In the genomic region with DNA sequence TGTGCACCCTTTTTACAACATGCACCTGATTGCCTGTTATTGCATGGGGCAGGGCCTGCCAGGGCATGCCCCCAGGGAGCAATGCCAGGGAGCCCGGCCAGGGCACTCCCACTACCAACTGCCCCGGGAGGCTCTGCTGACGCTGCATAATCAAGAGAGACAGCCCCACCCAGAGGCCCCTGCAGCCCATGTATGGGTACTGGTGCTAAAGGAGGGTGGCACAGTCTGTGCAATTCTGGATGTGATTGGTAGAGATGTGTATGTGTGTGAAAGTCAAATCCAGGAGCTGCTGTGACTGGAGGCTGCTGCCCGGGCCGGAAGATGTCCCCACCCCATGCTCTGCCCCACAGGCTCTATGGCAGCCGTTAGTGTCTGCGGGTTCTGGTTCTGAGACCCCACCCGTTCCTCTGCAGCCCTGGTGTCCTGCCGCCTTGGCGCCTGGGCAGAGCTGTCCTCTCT, we compare ENCODE assay signal across 12 cellular contexts. TPM values are rescaled to one million over a fixed set of nuclear protein-coding genes. Genes with fewer than 3 reads are reported as not detected.
A peak's percentile ranks its signal among the peaks of the same experiment; 100 is the strongest.
DNase-seq lines count a peak whose midpoint lies in the region; ATAC-seq and TF ChIP-seq lines count a peak whose summit lies in the region.
"Had no signal": no experiment of that assay in that cellular context is flagged by ENCODE, and none has a peak within 500 bp of the region (broad histone marks: within the 10 kb centered on the region; RNA-seq: fewer than 3 reads in every experiment).

No MANE protein-coding gene starts in this region.

- H3K9ac ChIP-seq in colonic mucosa (ENCODE audit: low read depth in 2 of 2, low read length in 2 of 2) = peak overlapping the region in 1 of 2 donors; percentile 58
- H3K9ac ChIP-seq in parathyroid adenoma = no peak overlapping the region

- no peaks in the 10 kb centered on the region for H3K79me2 ChIP-seq in GM23338 (replicated peaks; ENCODE audit: insufficient read depth)
- no peaks in the 10 kb centered on the region for H3K79me2 ChIP-seq in parathyroid adenoma

- no peaks in the 10 kb centered on the region for H3K9me3 Mint-ChIP-seq in GM23338
- H3K9me3 Mint-ChIP-seq: stimulated activated memory B cell treated with anti-CD40 and anti-IgM and Interleukin-4, amounts not matched to agents 10 μg/mL and 1 μg/mL and 100 μg/mL, for 72 hours had no signal

- H3K27ac Mint-ChIP-seq in GM23338 = no peak overlapping the region
- H3K27ac Mint-ChIP-seq: stimulated activated memory B cell treated with anti-CD40 and anti-IgM and Interleukin-4, amounts not matched to agents 10 μg/mL and 1 μg/mL and 100 μg/mL, for 72 hours had no signal

- H3K4me3 ChIP-seq in GM23338 (no peak overlapping the region), colonic mucosa (no peak overlapping the region), parathyroid adenoma (ENCODE audit: low read depth, low read length) (no peak overlapping the region)
- H3K4me3 ChIP-seq: lower lobe of right lung, skin epidermis had no signal

- H3K36me3 ChIP-seq in GM23338 (ENCODE audit: insufficient read depth) = no peaks in the 10 kb centered on the region
- H3K36me3 ChIP-seq in colonic mucosa = no peaks in the 10 kb centered on the region
- no peaks in the 10 kb centered on the region for H3K36me3 ChIP-seq in parathyroid adenoma (ENCODE audit: control insufficient read depth, insufficient read depth, low read length)
- H3K36me3 ChIP-seq: lower lobe of right lung had no signal

- H3K4me1 ChIP-seq in GM23338 (ENCODE audit: insufficient read depth) (peaks cover 23% of the 10 kb centered on the region), colonic mucosa (no peaks in the 10 kb centered on the region), parathyroid adenoma (peaks cover 15% of the 10 kb centered on the region)

- no peak for DNase-seq in GM23338 (ENCODE audit: low spot score)
- peak; percentile 82 for DNase-seq in NCI-H2171 treated with DMSO at 0.1 percent for 48 hours (lab: John Stamatoyannopoulos, UW)
- DNase-seq in colonic mucosa = peak; percentile 94
- DNase-seq in DMS53 treated with DMSO at 0.1 percent for 48 hours (lab: John Stamatoyannopoulos, UW; ENCODE audit: unreplicated experiment) = no peak
- DNase-seq in NCI-H748 treated with DMSO at 0.1 percent for 48 hours (lab: John Stamatoyannopoulos, UW) = no peak
- DNase-seq: activated CD4-positive, alpha-beta T cell treated with anti-CD3 and anti-CD28 coated beads, Interleukin-2, amount 50 U/mL, for 4 hours; lower lobe of right lung had no signal

- peaks cover 5% of the 10 kb centered on the region; the same call in 1 of the 2 replicates for H3F3A ChIP-seq in GM23338 (replicated peaks; ENCODE audit: low read depth)

- H3K9me3 ChIP-seq in colonic mucosa = no peaks in the 10 kb centered on the region
- no peaks in the 10 kb centered on the region for H3K9me3 ChIP-seq in parathyroid adenoma (ENCODE audit: control insufficient read depth, low read length)
- H3K9me3 ChIP-seq: lower lobe of right lung had no signal

- H3K36me3 Mint-ChIP-seq in GM23338 (ENCODE audit: low read depth) = no peaks in the 10 kb centered on the region
- H3K36me3 Mint-ChIP-seq: stimulated activated memory B cell treated with anti-CD40 and anti-IgM and Interleukin-4, amounts not matched to agents 10 μg/mL and 1 μg/mL and 100 μg/mL, for 72 hours had no signal

- H3K4me1 Mint-ChIP-seq in GM23338 = peaks cover 20% of the 10 kb centered on the region

- H3K4me3 Mint-ChIP-seq in GM23338 = no peak overlapping the region
- H3K4me3 Mint-ChIP-seq: stimulated activated memory B cell treated with anti-CD40 and anti-IgM and Interleukin-4, amounts not matched to agents 10 μg/mL and 1 μg/mL and 100 μg/mL, for 72 hours had no signal

- no peak overlapping the region for H3K27ac ChIP-seq in GM23338 (ENCODE audit: low read depth)
- peak overlapping the region; percentile 58 for H3K27ac ChIP-seq in colonic mucosa
- H3K27ac ChIP-seq in parathyroid adenoma = no peak overlapping the region
- H3K27ac ChIP-seq: lower lobe of right lung had no signal

- H3K27me3 Mint-ChIP-seq in GM23338 (ENCODE audit: insufficient read depth, low read depth, poor library complexity) = peaks cover 25% of the 10 kb centered on the region

- ATAC-seq in GM23338 (no peak), HG03432 (IDR thresholded peaks at IDR 0.05; ENCODE audit: unreplicated experiment) (no peak), GM19452 (IDR thresholded peaks at IDR 0.05; ENCODE audit: unreplicated experiment) (no peak)
- ATAC-seq: stimulated activated memory B cell treated with anti-CD40 and anti-IgM and Interleukin-4, amounts not matched to agents 10 μg/mL and 1 μg/mL and 100 μg/mL, for 72 hours had no signal

- H2AFZ ChIP-seq in GM23338 = peak overlapping the region; percentile 66; the same call in 1 of the 2 replicates
- peak overlapping the region; percentile 23 for H2AFZ ChIP-seq in parathyroid adenoma

- H4K20me1 ChIP-seq in GM23338 (replicated peaks; ENCODE audit: insufficient read depth) = no peaks in the 10 kb centered on the region

- intact Hi-C loops in colonic mucosa (cut with DNase I) = no loop called here

- H3K4me2 ChIP-seq in GM23338 (no peak overlapping the region), parathyroid adenoma (ENCODE audit: low read length) (no peak overlapping the region)

- TF ChIP-seq CTCF in GM23338 (conservative IDR thresholded peaks at IDR 0.05; ENCODE audit: low read depth in 2 of 2) = peak in 1 of 2 experiments; percentile 23; a peak in 1 of 4 replicates
- TF ChIP-seq CTCF in colonic mucosa (IDR thresholded peaks at IDR 0.05) = no peak
- no peak for TF ChIP-seq CTCF in parathyroid adenoma (IDR thresholded peaks at IDR 0.05)

- no peaks in the 10 kb centered on the region for H3K9me2 ChIP-seq in GM23338 (ENCODE audit: insufficient read depth)

- H3K27me3 ChIP-seq in GM23338 (ENCODE audit: insufficient read depth) (peaks cover 19% of the 10 kb centered on the region), colonic mucosa (no peaks in the 10 kb centered on the region), parathyroid adenoma (ENCODE audit: control insufficient read depth, insufficient read depth, low read length) (no peaks in the 10 kb centered on the region)

TF ChIP-seq in GM23338, 12 proteins besides CTCF, POLR2A, EP300 and RAD21 (continues in another document):
- TF ChIP-seq STAT1 (IDR thresholded peaks at IDR 0.05; ENCODE audit: unreplicated experiment) (no peak), CREB1 (CRISPR knock-in tag; IDR thresholded peaks at IDR 0.05; ENCODE audit: low read depth) (no peak), ZNF114 (CRISPR knock-in tag; IDR thresholded peaks at IDR 0.05) (no peak), EZH2 (IDR thresholded peaks at IDR 0.05; ENCODE audit: low read depth, unreplicated experiment) (no peak), JUNB (IDR thresholded peaks at IDR 0.05; ENCODE audit: unreplicated experiment) (no peak), NANOG (IDR thresholded peaks at IDR 0.05; ENCODE audit: borderline replicate concordance) (no peak), EZH2phosphoT487 (IDR thresholded peaks at IDR 0.05; ENCODE audit: unreplicated experiment) (no peak), ZNF331 (CRISPR knock-in tag; IDR thresholded peaks at IDR 0.05; ENCODE audit: low read depth) (no peak)
- TF ChIP-seq, protein P1, sequence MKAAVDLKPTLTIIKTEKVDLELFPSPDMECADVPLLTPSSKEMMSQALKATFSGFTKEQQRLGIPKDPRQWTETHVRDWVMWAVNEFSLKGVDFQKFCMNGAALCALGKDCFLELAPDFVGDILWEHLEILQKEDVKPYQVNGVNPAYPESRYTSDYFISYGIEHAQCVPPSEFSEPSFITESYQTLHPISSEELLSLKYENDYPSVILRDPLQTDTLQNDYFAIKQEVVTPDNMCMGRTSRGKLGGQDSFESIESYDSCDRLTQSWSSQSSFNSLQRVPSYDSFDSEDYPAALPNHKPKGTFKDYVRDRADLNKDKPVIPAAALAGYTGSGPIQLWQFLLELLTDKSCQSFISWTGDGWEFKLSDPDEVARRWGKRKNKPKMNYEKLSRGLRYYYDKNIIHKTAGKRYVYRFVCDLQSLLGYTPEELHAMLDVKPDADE (IDR thresholded peaks at IDR 0.05) = no peak
- TF ChIP-seq, protein P2, sequence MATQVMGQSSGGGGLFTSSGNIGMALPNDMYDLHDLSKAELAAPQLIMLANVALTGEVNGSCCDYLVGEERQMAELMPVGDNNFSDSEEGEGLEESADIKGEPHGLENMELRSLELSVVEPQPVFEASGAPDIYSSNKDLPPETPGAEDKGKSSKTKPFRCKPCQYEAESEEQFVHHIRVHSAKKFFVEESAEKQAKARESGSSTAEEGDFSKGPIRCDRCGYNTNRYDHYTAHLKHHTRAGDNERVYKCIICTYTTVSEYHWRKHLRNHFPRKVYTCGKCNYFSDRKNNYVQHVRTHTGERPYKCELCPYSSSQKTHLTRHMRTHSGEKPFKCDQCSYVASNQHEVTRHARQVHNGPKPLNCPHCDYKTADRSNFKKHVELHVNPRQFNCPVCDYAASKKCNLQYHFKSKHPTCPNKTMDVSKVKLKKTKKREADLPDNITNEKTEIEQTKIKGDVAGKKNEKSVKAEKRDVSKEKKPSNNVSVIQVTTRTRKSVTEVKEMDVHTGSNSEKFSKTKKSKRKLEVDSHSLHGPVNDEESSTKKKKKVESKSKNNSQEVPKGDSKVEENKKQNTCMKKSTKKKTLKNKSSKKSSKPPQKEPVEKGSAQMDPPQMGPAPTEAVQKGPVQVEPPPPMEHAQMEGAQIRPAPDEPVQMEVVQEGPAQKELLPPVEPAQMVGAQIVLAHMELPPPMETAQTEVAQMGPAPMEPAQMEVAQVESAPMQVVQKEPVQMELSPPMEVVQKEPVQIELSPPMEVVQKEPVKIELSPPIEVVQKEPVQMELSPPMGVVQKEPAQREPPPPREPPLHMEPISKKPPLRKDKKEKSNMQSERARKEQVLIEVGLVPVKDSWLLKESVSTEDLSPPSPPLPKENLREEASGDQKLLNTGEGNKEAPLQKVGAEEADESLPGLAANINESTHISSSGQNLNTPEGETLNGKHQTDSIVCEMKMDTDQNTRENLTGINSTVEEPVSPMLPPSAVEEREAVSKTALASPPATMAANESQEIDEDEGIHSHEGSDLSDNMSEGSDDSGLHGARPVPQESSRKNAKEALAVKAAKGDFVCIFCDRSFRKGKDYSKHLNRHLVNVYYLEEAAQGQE (IDR thresholded peaks at IDR 0.05; ENCODE audit: unreplicated experiment) = no peak

RNA-seq across cellular contexts. Expression of a gene that starts 3.9 kb away (rescaled TPM):
- total RNA-seq in GM23338 (2014; rRNA removed; shearing (Covaris generic)) = 11.4 and 13.3 TPM in 2 replicates
- polyA plus RNA-seq in GM23338 (2016; fragmentation: Nextera tagmentation; extraction: Ambion mirVana) = 1.9 and 2.1 TPM in 2 replicates
- 10 to 100 TPM; 61.6 to 99.9 TPM for total RNA-seq in colonic mucosa

Comparison
In these comparisons a context has a peak if more than half of its experiments do, and no peak if none do; other contexts are left out.
1. DNase-seq: peak in NCI-H2171 treated with DMSO at 0.1 percent for 48 hours (single experiment) and colonic mucosa (single experiment); none in GM23338 (single experiment), DMS53 treated with DMSO at 0.1 percent for 48 hours (single experiment) and NCI-H748 treated with DMSO at 0.1 percent for 48 hours (single experiment).